Comparison of ENCODE assay signal across 12 cellular contexts in the genomic region with DNA sequence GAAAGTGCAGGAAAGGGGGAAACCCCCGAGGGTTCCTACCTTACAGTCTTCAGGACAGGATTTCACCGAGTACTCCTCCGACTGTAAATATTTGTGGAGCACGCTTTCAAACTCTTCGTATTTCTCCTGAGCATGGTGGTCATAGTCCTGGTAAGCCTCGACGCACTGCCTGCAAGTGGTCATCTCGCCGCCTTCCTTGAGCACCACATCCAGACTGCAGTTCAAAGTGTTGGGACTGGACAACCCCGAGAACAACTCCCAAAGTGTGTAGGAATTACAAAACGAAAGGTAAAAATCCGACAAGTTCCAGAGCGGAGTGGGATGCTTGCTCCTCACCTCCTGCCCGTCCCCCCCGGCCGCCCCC.
DNase-seq lines count a peak whose midpoint lies in the region; ATAC-seq and TF ChIP-seq lines count a peak whose summit lies in the region.
"Had no signal": no experiment of that assay in that cellular context is flagged by ENCODE, and none has a peak within 500 bp of the region (broad histone marks: within the 10 kb centered on the region; RNA-seq: fewer than 3 reads in every experiment).

No MANE protein-coding gene starts in this region.

- no peak for ATAC-seq in HG02885 (IDR thresholded peaks at IDR 0.05; ENCODE audit: poor library complexity, unreplicated experiment)
- no peak for ATAC-seq in GM18861 (IDR thresholded peaks at IDR 0.05; ENCODE audit: unreplicated experiment)

- no peaks in the 10 kb centered on the region for H3K36me3 ChIP-seq in iPS-15b (ENCODE audit: control insufficient read depth, insufficient read depth, low read length)
- H3K36me3 ChIP-seq: neutrophil had no signal

- H3K4me1 ChIP-seq in iPS-15b (ENCODE audit: control insufficient read depth, insufficient read depth, low read length), result no peaks in the 10 kb centered on the region

- no peak overlapping the region for H3K9ac ChIP-seq in iPS-15b (ENCODE audit: low read depth, low read length)
- H3K9ac ChIP-seq: KMS-11 had no signal

- peaks cover 34% of the 10 kb centered on the region for H3K27me3 ChIP-seq in iPS-15b (ENCODE audit: control insufficient read depth, insufficient read depth, low read length)

- H3K4me3 ChIP-seq in WI38 (ENCODE audit: low read depth, low read length) (peak overlapping the region; percentile 88), iPS-15b (ENCODE audit: low read depth, low read length) (peak overlapping the region; percentile 48)

- H3K9me3 ChIP-seq in iPS-15b (ENCODE audit: control insufficient read depth, insufficient read depth, low read length), result no peaks in the 10 kb centered on the region
- H3K9me3 ChIP-seq: neutrophil had no signal

- no peak for TF ChIP-seq CTCF in WI38 (IDR thresholded peaks at IDR 0.05; ENCODE audit: low read depth, low read length)

- DNase-seq in NCI-H2196 treated with DMSO at 0.1 percent for 48 hours (lab: John Stamatoyannopoulos, UW; ENCODE audit: unreplicated experiment) (peak; percentile 3), NCI-H2196 (lab: John Stamatoyannopoulos, UW; ENCODE audit: unreplicated experiment) (no peak), superior temporal gyrus (ENCODE audit: extremely low spot score) (peak; percentile 9), SW480 (ENCODE audit: low spot score) (no peak)
- DNase-seq: activated CD8-positive, alpha-beta memory T cell treated with anti-CD3 and anti-CD28 coated beads, Interleukin-2, amount 50 U/mL, for 4 hours; SIG-M5 had no signal

Comparison
In these comparisons a context has a peak if more than half of its experiments do, and no peak if none do; other contexts are left out.
1. DNase-seq: peak in NCI-H2196 treated with DMSO at 0.1 percent for 48 hours (single experiment) and superior temporal gyrus (single experiment); none in NCI-H2196 (single experiment) and SW480 (single experiment).